Comparison of ENCODE assay signal across 12 cellular contexts in genomic region chr1:159889202-159889601, GRCh38. TPM values are rescaled to one million over a fixed set of nuclear protein-coding genes. Genes with fewer than 3 reads are reported as not detected.
DNase-seq lines count a peak whose midpoint lies in the region; ATAC-seq, FAIRE-seq and TF ChIP-seq lines count a peak whose summit lies in the region.
"Had no signal": no experiment of that assay in that cellular context is flagged by ENCODE, and none has a peak within 500 bp of the region (broad histone marks: within the 10 kb centered on the region; RNA-seq: fewer than 3 reads in every experiment).

No MANE protein-coding gene starts in this region.

- DNase-seq in GM12865 (ENCODE audit: low read depth): peak; percentile 58
- no peak for DNase-seq in astrocyte (ENCODE audit: low read depth)
- DNase-seq in spleen: no peak
- no peak for DNase-seq in left colon
- no peak for DNase-seq in NCI-H2029 (lab: John Stamatoyannopoulos, UW)
- DNase-seq in activated naive CD4-positive, alpha-beta T cell treated with anti-CD3 and anti-CD28 coated beads, Interleukin-2, amount 50 U/mL, for 72 hours (ENCODE audit: low spot score in 2 of 2): no peak
- DNase-seq: activated naive CD4-positive, alpha-beta T cell treated with anti-CD3 and anti-CD28 coated beads, Interleukin-2, amount 50 U/mL, for 16 hours; kidney glomerular epithelial cell; NCI-H524 treated with DMSO at 0.1 percent for 48 hours had no signal

- no peaks in the 10 kb centered on the region for H3K9me3 ChIP-seq in HUES48 (ENCODE audit: control insufficient read depth, insufficient read depth, low read length)
- no peaks in the 10 kb centered on the region for H3K9me3 ChIP-seq in astrocyte (ENCODE audit: insufficient read depth, low read depth, low read length)
- H3K9me3 ChIP-seq in spleen: no peaks in the 10 kb centered on the region

- peaks cover 3% of the 10 kb centered on the region for H3K36me3 Mint-ChIP-seq in astrocyte (ENCODE audit: low read depth, unreplicated experiment)
- H3K36me3 Mint-ChIP-seq in activated naive CD4-positive, alpha-beta T cell treated with anti-CD3 and anti-CD28 coated beads, Interleukin-2, amount 50 U/mL, for 72 hours: no peaks in the 10 kb centered on the region

- no peaks in the 10 kb centered on the region for H3K27me3 ChIP-seq in HUES48 (ENCODE audit: control insufficient read depth, insufficient read depth, low read length)
- H3K27me3 ChIP-seq in astrocyte (ENCODE audit: insufficient read depth, low read length): no peaks in the 10 kb centered on the region
- no peaks in the 10 kb centered on the region for H3K27me3 ChIP-seq in spleen (replicated peaks in 1 of 7)

- H3K27ac Mint-ChIP-seq in astrocyte (ENCODE audit: unreplicated experiment): no peak overlapping the region
- peak overlapping the region in 1 of 2 donors; percentile 28 for H3K27ac Mint-ChIP-seq in activated naive CD4-positive, alpha-beta T cell treated with anti-CD3 and anti-CD28 coated beads, Interleukin-2, amount 50 U/mL, for 72 hours
- H3K27ac Mint-ChIP-seq: T-helper 1 cell treated with Interleukin-12 subunit alpha and Interleukin-12 subunit beta and Interleukin-4 antibody, amounts not matched to agents 30 μg/mL and 1 μg/mL, for 36 hours had no signal

- H3K4me2 ChIP-seq in astrocyte (ENCODE audit: low read length): peak overlapping the region; percentile 54

- no peak for ATAC-seq in left colon
- no peak for ATAC-seq in activated naive CD4-positive, alpha-beta T cell treated with anti-CD3 and anti-CD28 coated beads, Interleukin-2, amount 50 U/mL, for 72 hours

- H3K27ac ChIP-seq in HUES48 (ENCODE audit: low read depth, low read length) (peak overlapping the region; percentile 63), astrocyte (ENCODE audit: low read depth, low read length) (peak overlapping the region; percentile 68), spleen (peak overlapping the region in 7 of 8 donors; percentile 65 to 84 (median 72))

- no peaks in the 10 kb centered on the region for H3K79me2 ChIP-seq in astrocyte (ENCODE audit: insufficient read depth, low read length)

- H3K36me3 ChIP-seq in HUES48 (ENCODE audit: control insufficient read depth, insufficient read depth, low read length) (no peaks in the 10 kb centered on the region), astrocyte (ENCODE audit: insufficient read depth, low read length) (no peaks in the 10 kb centered on the region), spleen (no peaks in the 10 kb centered on the region)

- H3K4me1 Mint-ChIP-seq in astrocyte (ENCODE audit: low read depth, unreplicated experiment): peaks cover 23% of the 10 kb centered on the region

- no peak overlapping the region for H2AFZ ChIP-seq in astrocyte (ENCODE audit: low read depth, low read length)

- no peaks in the 10 kb centered on the region for H3K27me3 Mint-ChIP-seq in astrocyte (ENCODE audit: low read depth, unreplicated experiment)

- no peak overlapping the region for H3K4me3 ChIP-seq in GM12865 (ENCODE audit: low read depth, low read length)
- H3K4me3 ChIP-seq in HUES48 (ENCODE audit: low read depth, low read length): no peak overlapping the region
- H3K4me3 ChIP-seq in astrocyte (ENCODE audit: insufficient read depth, low read depth, low read length): no peak overlapping the region
- H3K4me3 ChIP-seq in spleen: no peak overlapping the region
- H3K4me3 ChIP-seq: coronary artery had no signal

- intact Hi-C loops in spleen (cut with DNase I; ENCODE audit: low total_unique reads): no loop called here
- intact Hi-C loops in left colon (cut with DNase I, micrococcal nuclease): no loop called here

- WGBS in spleen, 5 donors: 84 to 93% (median 90%) methylated on average over 4 of the region's 4 CpGs

- no peaks in the 10 kb centered on the region for H4K20me1 ChIP-seq in astrocyte (ENCODE audit: insufficient read depth, low read length)

- no peak overlapping the region for H3K9ac ChIP-seq in HUES48 (ENCODE audit: low read depth, low read length)
- peak overlapping the region; percentile 24 for H3K9ac ChIP-seq in astrocyte (ENCODE audit: low read length)

- TF ChIP-seq POLR2A in spleen (IDR thresholded peaks at IDR 0.05): no peak

- no peak for FAIRE-seq in astrocyte (lab: Jason Lieb, UNC)

- H3K4me3 Mint-ChIP-seq in astrocyte (ENCODE audit: unreplicated experiment): no peak overlapping the region

- TF ChIP-seq CTCF in GM12865 (IDR thresholded peaks at IDR 0.05; ENCODE audit: insufficient read depth, low read depth, low read length, missing control alignments) (no peak), astrocyte (IDR thresholded peaks at IDR 0.05; ENCODE audit: insufficient read depth, low read depth, low read length) (no peak), spleen (IDR thresholded peaks at IDR 0.05 in 8 of 11, conservative IDR thresholded peaks at IDR 0.05 in 3 of 11) (no peak)

- no peaks in the 10 kb centered on the region for H3K9me3 Mint-ChIP-seq in astrocyte (ENCODE audit: unreplicated experiment)
- no peaks in the 10 kb centered on the region for H3K9me3 Mint-ChIP-seq in activated naive CD4-positive, alpha-beta T cell treated with anti-CD3 and anti-CD28 coated beads, Interleukin-2, amount 50 U/mL, for 72 hours
- H3K9me3 Mint-ChIP-seq: T-helper 1 cell treated with Interleukin-12 subunit alpha and Interleukin-12 subunit beta and Interleukin-4 antibody, amounts not matched to agents 30 μg/mL and 1 μg/mL, for 36 hours had no signal

- H3K4me1 ChIP-seq in HUES48 (ENCODE audit: control insufficient read depth, insufficient read depth, low read length): 0 out of 2 replicates have a peak, but pooled peaks cover 8% of the 10 kb centered on the region
- H3K4me1 ChIP-seq in astrocyte (ENCODE audit: insufficient read depth, low read length): peaks cover 19% of the 10 kb centered on the region
- peaks cover 21 to 40% (median 30%) of the 10 kb centered on the region in 6 donors for H3K4me1 ChIP-seq in spleen

RNA-seq across cellular contexts. Expression of gene CFAP45, which starts 10.8 kb away (rescaled TPM):
- total RNA-seq in astrocyte (3.2 and 4.3 TPM in 2 replicates), spleen (1 to 10 TPM; 1.1 to 3.0 (median 2.0) TPM), left colon (under 1 TPM; 0.31 to 0.34 TPM)
- polyA plus RNA-seq in spleen: 1 to 10 TPM in 2 of 3 donors, under 1 TPM in 1; 0.58 to 2.8 (median 1.2) TPM
- 1 to 10 TPM; 1.2 to 2.8 TPM for total RNA-seq in activated naive CD4-positive, alpha-beta T cell treated with anti-CD3 and anti-CD28 coated beads, Interleukin-2, amount 50 U/mL, for 72 hours

RNA-seq across cellular contexts. Expression of gene VSIG8, which starts 26.7 kb away (rescaled TPM):
- total RNA-seq in astrocyte (not detected in 2 replicates), spleen (under 1 TPM in 1 of 7 donors, not detected in 6; 0.33 TPM), left colon (not detected)
- under 1 TPM; 0.03 to 0.43 (median 0.13) TPM for polyA plus RNA-seq in spleen
- total RNA-seq in activated naive CD4-positive, alpha-beta T cell treated with anti-CD3 and anti-CD28 coated beads, Interleukin-2, amount 50 U/mL, for 72 hours: under 1 TPM in 1 of 2 donors, not detected in 1; 0.18 TPM

RNA-seq across cellular contexts. Expression of gene TAGLN2, which starts 36.1 kb away (rescaled TPM):
- 614 and 688 TPM in 2 replicates for total RNA-seq in astrocyte
- total RNA-seq in spleen: 100 to 1,000 TPM; 341 to 505 (median 407) TPM
- 100 to 1,000 TPM; 351 to 525 (median 475) TPM for polyA plus RNA-seq in spleen
- total RNA-seq in left colon: 100 to 1,000 TPM; 268 to 291 TPM
- total RNA-seq in activated naive CD4-positive, alpha-beta T cell treated with anti-CD3 and anti-CD28 coated beads, Interleukin-2, amount 50 U/mL, for 72 hours: 100 to 1,000 TPM; 391 to 559 TPM

RNA-seq across cellular contexts. Expression of gene IGSF9, which starts 56.2 kb away (rescaled TPM):
- total RNA-seq in astrocyte (0.89 and 2.1 TPM in 2 replicates), spleen (1 to 10 TPM in 4 of 7 donors, under 1 TPM in 3; 0.64 to 2.1 (median 1.1) TPM), left colon (10 to 100 TPM; 31.5 to 46.3 TPM)
- polyA plus RNA-seq in spleen: under 1 TPM; 0.12 to 0.80 (median 0.46) TPM
- total RNA-seq in activated naive CD4-positive, alpha-beta T cell treated with anti-CD3 and anti-CD28 coated beads, Interleukin-2, amount 50 U/mL, for 72 hours: not detected
